18 cellular contexts compared by ENCODE assay signal in the genomic region with DNA sequence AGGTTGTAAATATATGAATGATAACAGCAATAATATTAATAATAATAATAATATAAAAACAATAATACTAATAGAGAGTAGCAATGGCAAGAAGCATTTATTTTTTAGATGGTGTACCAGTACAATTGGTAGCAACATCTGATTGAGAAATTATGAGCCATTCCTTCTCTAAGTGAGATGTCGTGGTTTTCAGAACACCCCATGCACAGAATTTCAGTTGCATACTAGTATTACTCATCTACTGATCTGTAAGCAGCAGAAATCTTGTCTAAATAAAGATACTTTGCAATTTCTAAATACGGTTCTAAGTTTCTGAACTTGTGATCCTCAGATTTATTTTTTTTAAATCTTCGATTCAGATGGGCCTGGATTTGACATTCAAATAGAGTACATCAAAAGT.
"Had no signal": no experiment of that assay in that cellular context is flagged by ENCODE, and none has a peak within 500 bp of the region (broad histone marks: within the 10 kb centered on the region; RNA-seq: fewer than 3 reads in every experiment).

No MANE protein-coding gene starts in this region.

- H3K9me3 Mint-ChIP-seq: mesothelial cell of epicardium, nephron had no signal

- H3K9ac ChIP-seq: parathyroid adenoma had no signal

- H3K27ac ChIP-seq: breast epithelium, lower lobe of right lung, parathyroid adenoma, sigmoid colon, spleen, upper lobe of right lung had no signal

- H2AFZ ChIP-seq: parathyroid adenoma had no signal

- DNase-seq: activated CD4-positive, alpha-beta T cell treated with anti-CD3 and anti-CD28 coated beads for 48 hours; activated CD4-positive, CD25-positive, alpha-beta regulatory T cell; activated CD8-positive, alpha-beta T cell treated with anti-CD3 and anti-CD28 coated beads for 36 hours; activated naive CD4-positive, alpha-beta T cell; activated naive CD8-positive, alpha-beta T cell treated with anti-CD3 and anti-CD28 coated beads for 36 hours; activated T-cell treated with anti-CD3 and anti-CD28 coated beads, Interleukin-2, amount 50 U/mL, for 1 hour; cortex of kidney; lower lobe of right lung; sigmoid colon; spleen; stimulated activated CD8-positive, alpha-beta memory T cell treated with anti-CD3 and anti-CD28 coated beads, Interleukin-4, amount 100 ng/mL, for 48 hours; stimulated activated naive CD4-positive, alpha-beta T cell; upper lobe of right lung had no signal

- H3K9me3 ChIP-seq: breast epithelium, lower lobe of right lung, sigmoid colon, spleen, upper lobe of right lung had no signal

- H3K27me3 Mint-ChIP-seq: activated CD8-positive, alpha-beta T cell treated with anti-CD3 and anti-CD28 coated beads for 36 hours; activated naive CD8-positive, alpha-beta T cell treated with anti-CD3 and anti-CD28 coated beads for 36 hours; activated T-helper 17 cell treated with anti-CD3 and anti-CD28 coated beads, Interleukin-2, amount 50 U/mL, for 72 hours had no signal

- H3K27ac Mint-ChIP-seq: activated CD8-positive, alpha-beta T cell treated with anti-CD3 and anti-CD28 coated beads for 36 hours; activated naive CD8-positive, alpha-beta T cell treated with anti-CD3 and anti-CD28 coated beads for 36 hours; activated T-helper 17 cell treated with anti-CD3 and anti-CD28 coated beads, Interleukin-2, amount 50 U/mL, for 72 hours; mesothelial cell of epicardium; nephron had no signal

- H3K4me1 ChIP-seq: breast epithelium, lower lobe of right lung, parathyroid adenoma, sigmoid colon, spleen, upper lobe of right lung had no signal

- H3K79me2 ChIP-seq: parathyroid adenoma had no signal

- H3K4me3 Mint-ChIP-seq: activated CD8-positive, alpha-beta T cell treated with anti-CD3 and anti-CD28 coated beads for 36 hours; activated naive CD8-positive, alpha-beta T cell treated with anti-CD3 and anti-CD28 coated beads for 36 hours; activated T-helper 17 cell treated with anti-CD3 and anti-CD28 coated beads, Interleukin-2, amount 50 U/mL, for 72 hours; mesothelial cell of epicardium; nephron had no signal

- H3K36me3 Mint-ChIP-seq: activated naive CD8-positive, alpha-beta T cell treated with anti-CD3 and anti-CD28 coated beads for 36 hours; mesothelial cell of epicardium had no signal

- H3K36me3 ChIP-seq: breast epithelium, lower lobe of right lung, sigmoid colon, spleen, upper lobe of right lung had no signal

- H3K4me3 ChIP-seq: breast epithelium, lower lobe of right lung, sigmoid colon, spleen, upper lobe of right lung had no signal

- H3K27me3 ChIP-seq: breast epithelium, sigmoid colon, spleen, upper lobe of right lung had no signal

- H3K4me1 Mint-ChIP-seq: activated naive CD8-positive, alpha-beta T cell treated with anti-CD3 and anti-CD28 coated beads for 36 hours; activated T-helper 17 cell treated with anti-CD3 and anti-CD28 coated beads, Interleukin-2, amount 50 U/mL, for 72 hours; nephron had no signal
